In the genomic region with DNA sequence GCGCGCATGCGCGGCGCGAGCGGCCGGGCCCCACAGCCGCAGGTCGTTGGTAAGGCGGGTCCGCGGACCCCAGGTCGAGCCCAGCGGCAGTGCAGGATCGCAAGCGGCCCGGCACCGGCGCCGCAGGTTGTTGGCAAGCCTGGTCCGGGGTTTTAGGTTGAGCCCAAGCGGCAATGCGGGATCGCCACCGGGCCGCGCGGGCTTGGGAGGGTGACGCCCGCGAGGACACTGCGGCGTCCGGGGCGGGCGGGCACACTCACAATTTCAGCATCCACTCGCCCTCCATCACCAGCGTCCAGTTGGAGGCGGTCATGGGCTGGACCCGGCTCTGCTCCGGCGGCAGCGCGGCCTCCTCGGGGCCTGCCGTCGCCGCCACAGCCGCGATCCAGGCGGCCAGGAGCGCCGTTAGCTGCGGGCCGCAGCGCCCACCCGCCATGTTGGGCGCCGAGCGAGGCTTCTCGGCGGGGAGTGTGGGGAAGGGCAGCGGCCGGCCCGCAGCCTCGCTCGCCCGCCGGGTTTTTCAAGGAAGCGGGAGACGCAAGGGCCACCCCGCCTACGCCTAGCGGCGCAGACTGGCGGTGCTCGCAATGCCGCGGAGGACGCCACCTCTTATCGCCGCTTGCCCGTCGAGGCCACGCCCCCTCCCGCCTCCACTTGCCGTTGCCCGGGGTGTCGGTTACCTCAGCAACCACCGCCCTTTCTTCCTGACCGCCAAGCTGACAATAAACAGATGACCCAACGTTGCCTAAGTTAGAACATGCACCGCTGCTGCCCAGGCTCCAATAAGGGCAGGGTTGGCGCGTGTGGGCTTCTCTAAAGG, we compare ENCODE assay signal across 8 cellular contexts. TPM values are rescaled to one million over a fixed set of nuclear protein-coding genes. Genes with fewer than 3 reads are reported as not detected.
DNase-seq lines count a peak whose midpoint lies in the region; ATAC-seq and TF ChIP-seq lines count a peak whose summit lies in the region.

A gene with protein sequence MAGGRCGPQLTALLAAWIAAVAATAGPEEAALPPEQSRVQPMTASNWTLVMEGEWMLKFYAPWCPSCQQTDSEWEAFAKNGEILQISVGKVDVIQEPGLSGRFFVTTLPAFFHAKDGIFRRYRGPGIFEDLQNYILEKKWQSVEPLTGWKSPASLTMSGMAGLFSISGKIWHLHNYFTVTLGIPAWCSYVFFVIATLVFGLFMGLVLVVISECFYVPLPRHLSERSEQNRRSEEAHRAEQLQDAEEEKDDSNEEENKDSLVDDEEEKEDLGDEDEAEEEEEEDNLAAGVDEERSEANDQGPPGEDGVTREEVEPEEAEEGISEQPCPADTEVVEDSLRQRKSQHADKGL (minus strand): TSS at position 584 of the 820 bp plus-strand sequence. CDS start 148 bp downstream, at position 436.

- peak within 1 kb of the TSS; percentile 83 for H3K27ac Mint-ChIP-seq in chondrocyte (ENCODE audit: unreplicated experiment)

- peak within 1 kb of the TSS; percentile 87 for H3K4me3 Mint-ChIP-seq in chondrocyte (ENCODE audit: unreplicated experiment)

- ATAC-seq in GM19035 (IDR thresholded peaks at IDR 0.05; ENCODE audit: unreplicated experiment) (peak; percentile 88), HG03354 (IDR thresholded peaks at IDR 0.05; ENCODE audit: poor library complexity, severe bottlenecking, unreplicated experiment) (peak; percentile 84)

- peaks cover 10% of the 10 kb centered on the region for H3K4me1 Mint-ChIP-seq in chondrocyte (ENCODE audit: low read depth)

- peak; percentile 75 for TF ChIP-seq CTCF in chondrocyte (IDR thresholded peaks at IDR 0.05)

- no peaks in the 10 kb centered on the region for H3K9me3 Mint-ChIP-seq in chondrocyte (ENCODE audit: low read depth)

- DNase-seq in AML-193 (lab: John Stamatoyannopoulos, UW) (peak; percentile 96 to 97), NCI-H446 (lab: John Stamatoyannopoulos, UW) (peak; percentile 81 to 97), chondrocyte (ENCODE audit: low spot score) (peak; percentile 96), kidney glomerular epithelial cell (lab: John Stamatoyannopoulos, UW) (peak; percentile 85)
- DNase-seq in activated CD4-positive, alpha-beta T cell treated with anti-CD3 and anti-CD28 coated beads for 24 hours (ENCODE audit: low read depth in 2 of 2): peak; percentile 84 to 89
- peak; percentile 66 to 70 for DNase-seq in stimulated activated CD4-positive, alpha-beta T cell treated with anti-CD3 and anti-CD28 coated beads, Interleukin-1b, Interleukin-23, amount 100 ng/mL, for 1 hour (ENCODE audit: low read depth in 2 of 2)

- no peaks in the 10 kb centered on the region for H3K27me3 Mint-ChIP-seq in chondrocyte (ENCODE audit: low read depth)

- no peaks in the 10 kb centered on the region for H3K36me3 Mint-ChIP-seq in chondrocyte (ENCODE audit: low read depth)

RNA-seq across cellular contexts. Expression of the gene that starts here (rescaled TPM):
- 24.4 to 33.9 TPM (median 25.7 TPM) in 3 replicates for total RNA-seq in chondrocyte

Comparison
In these comparisons a context has a peak if more than half of its experiments do, and no peak if none do; other contexts are left out.
1. Peak in every context shown above with its lines: DNase-seq and ATAC-seq.